Comparison of ENCODE assay signal across 21 cellular contexts in genomic region chr10:61588770-61589211, GRCh38.
DNase-seq lines count a peak whose midpoint lies in the region; TF ChIP-seq lines count a peak whose summit lies in the region.
"Had no signal": no experiment of that assay in that cellular context is flagged by ENCODE, and none has a peak within 500 bp of the region (broad histone marks: within the 10 kb centered on the region; RNA-seq: fewer than 3 reads in every experiment).

No MANE protein-coding gene starts in this region.

- no peaks in the 10 kb centered on the region for H3K4me1 Mint-ChIP-seq in T-helper 2 cell treated with Interferon-gamma antibody and Interleukin-4, amounts not matched to agents 5 μg/mL and 100 μg/mL, for 36 hours (ENCODE audit: low read depth)
- H3K4me1 Mint-ChIP-seq: central memory CD8-positive, alpha-beta T cell; neural progenitor cell had no signal

- TF ChIP-seq CTCF in VCaP (conservative IDR thresholded peaks at IDR 0.05): no peak

- H3K4me3 Mint-ChIP-seq in T-helper 2 cell treated with Interferon-gamma antibody and Interleukin-4, amounts not matched to agents 5 μg/mL and 100 μg/mL, for 36 hours: no peak overlapping the region
- H3K4me3 Mint-ChIP-seq: CD4-positive, alpha-beta T cell; central memory CD8-positive, alpha-beta T cell; neural progenitor cell had no signal

- CTCF ChIA-PET in HEK293T (lab: Yijun Ruan, JAX): no interaction called here

- H3K9me3 Mint-ChIP-seq in T-helper 2 cell treated with Interferon-gamma antibody and Interleukin-4, amounts not matched to agents 5 μg/mL and 100 μg/mL, for 36 hours: no peaks in the 10 kb centered on the region
- H3K9me3 Mint-ChIP-seq: CD4-positive, alpha-beta T cell; central memory CD8-positive, alpha-beta T cell; neural progenitor cell had no signal

- no peaks in the 10 kb centered on the region for H3K27me3 Mint-ChIP-seq in T-helper 2 cell treated with Interferon-gamma antibody and Interleukin-4, amounts not matched to agents 5 μg/mL and 100 μg/mL, for 36 hours (ENCODE audit: low read depth)
- H3K27me3 Mint-ChIP-seq: CD4-positive, alpha-beta T cell; central memory CD8-positive, alpha-beta T cell had no signal

- peak overlapping the region; percentile 57 for H3K27ac ChIP-seq in VCaP
- H3K27ac ChIP-seq: neural progenitor cell, psoas muscle, tibial artery had no signal

- no peaks in the 10 kb centered on the region for H3K36me3 Mint-ChIP-seq in T-helper 2 cell treated with Interferon-gamma antibody and Interleukin-4, amounts not matched to agents 5 μg/mL and 100 μg/mL, for 36 hours (ENCODE audit: low read depth)
- H3K36me3 Mint-ChIP-seq: neural progenitor cell had no signal

- no peak overlapping the region for H3K27ac Mint-ChIP-seq in T-helper 2 cell treated with Interferon-gamma antibody and Interleukin-4, amounts not matched to agents 5 μg/mL and 100 μg/mL, for 36 hours
- H3K27ac Mint-ChIP-seq: CD4-positive, alpha-beta T cell; neural progenitor cell had no signal

- DNase-seq in A172 (ENCODE audit: low spot score) (peak; percentile 48), HEK293T (ENCODE audit: extremely low spot score) (no peak), islet precursor cell (peak; percentile 85), AML-193 (lab: John Stamatoyannopoulos, UW) (no peak), NCI-H2107 treated with DMSO at 0.1 percent for 48 hours (lab: John Stamatoyannopoulos, UW; ENCODE audit: unreplicated experiment) (no peak)
- no peak for DNase-seq in T-helper 2 cell treated with Interferon-gamma antibody and Interleukin-4, amounts not matched to agents 5 μg/mL and 100 μg/mL, for 36 hours (ENCODE audit: low spot score)
- no peak for DNase-seq in activated CD4-positive, alpha-beta T cell treated with anti-CD3 and anti-CD28 coated beads for 4 hours
- DNase-seq: activated effector memory CD4-positive, alpha-beta T cell treated with anti-CD3 and anti-CD28 coated beads, Interleukin-2, amount 50 U/mL, for 16 hours; amniotic stem cell; CD4-positive, alpha-beta T cell; DND-41; glutamatergic neuron; MV-4-11; NCI-H2029; NCI-H524 treated with DMSO at 0.1 percent for 48 hours; psoas muscle; T-helper 9 cell; tibial artery had no signal

- POLR2A ChIA-PET in HEK293T (lab: Yijun Ruan, JAX): no interaction called here

TF ChIP-seq in HEK293T, 16 proteins besides CTCF, POLR2A, EP300 and RAD21:
- no peak for TF ChIP-seq HDGF (IDR thresholded peaks at IDR 0.05; ENCODE audit: borderline replicate concordance)
- no peak for TF ChIP-seq FOXM1 (IDR thresholded peaks at IDR 0.05; ENCODE audit: borderline replicate concordance)
- TF ChIP-seq PKNOX1 (IDR thresholded peaks at IDR 0.05): peak; percentile 48; the same call in 1 of the 2 replicates
- no peak for TF ChIP-seq ELF4 (IDR thresholded peaks at IDR 0.05)
- TF ChIP-seq TARDBP (IDR thresholded peaks at IDR 0.05): no peak
TF ChIP-seq in HEK293T: peak in this region for 1.

Comparison
In these comparisons a context has a peak if more than half of its experiments do, and no peak if none do; other contexts are left out.
1. DNase-seq: peak in A172 (single experiment) and islet precursor cell (single experiment); none in HEK293T (single experiment), T-helper 2 cell treated with Interferon-gamma antibody and Interleukin-4, amounts not matched to agents 5 μg/mL and 100 μg/mL, for 36 hours (single experiment), activated CD4-positive, alpha-beta T cell treated with anti-CD3 and anti-CD28 coated beads for 4 hours (0 of 2), AML-193 (0 of 2) and NCI-H2107 treated with DMSO at 0.1 percent for 48 hours (single experiment).